In the genomic region with DNA sequence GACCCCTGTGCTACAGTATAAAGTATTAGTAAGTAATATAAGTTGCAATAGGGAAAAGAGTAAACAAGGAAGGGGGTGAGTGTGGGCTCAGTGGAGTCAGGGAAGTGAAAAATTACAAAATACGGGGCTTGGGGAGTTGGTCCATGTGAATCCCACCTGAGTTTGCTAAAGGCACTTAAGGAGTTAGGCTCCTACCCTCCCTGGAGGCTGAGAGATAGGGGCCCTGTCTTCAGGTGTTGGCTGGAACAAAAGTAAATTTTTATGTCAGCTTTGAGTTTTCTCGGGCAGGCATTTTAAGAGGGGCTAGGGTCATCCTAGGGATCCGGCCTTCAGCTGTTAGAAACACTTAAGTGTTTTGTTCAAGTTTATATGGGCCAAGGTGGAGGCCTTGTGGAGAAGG, we compare ENCODE assay signal across 16 cellular contexts. TPM values are rescaled to one million over a fixed set of nuclear protein-coding genes. Genes with fewer than 3 reads are reported as not detected.
DNase-seq lines count a peak whose midpoint lies in the region; ATAC-seq and TF ChIP-seq lines count a peak whose summit lies in the region.
"Had no signal": no experiment of that assay in that cellular context is flagged by ENCODE, and none has a peak within 500 bp of the region (broad histone marks: within the 10 kb centered on the region; RNA-seq: fewer than 3 reads in every experiment).

No MANE protein-coding gene starts in this region.

- H3K27me3 ChIP-seq in cardiac muscle cell (no peaks in the 10 kb centered on the region), GM23338 (ENCODE audit: insufficient read depth) (no peaks in the 10 kb centered on the region)

- TF ChIP-seq CTCF in cardiac muscle cell (IDR thresholded peaks at IDR 0.05; ENCODE audit: low read depth, low read length): no peak
- TF ChIP-seq CTCF in GM23338 (conservative IDR thresholded peaks at IDR 0.05; ENCODE audit: low read depth in 2 of 2): no peak
- no peak for TF ChIP-seq CTCF in WTC11 (IDR thresholded peaks at IDR 0.05)
- TF ChIP-seq CTCF in endothelial cell (IDR thresholded peaks at IDR 0.05; ENCODE audit: unreplicated experiment): no peak

- H3K9me3 Mint-ChIP-seq in GM23338 (no peaks in the 10 kb centered on the region), WTC11 (no peaks in the 10 kb centered on the region), endothelial cell (ENCODE audit: unreplicated experiment) (no peaks in the 10 kb centered on the region)
- H3K9me3 Mint-ChIP-seq: CD4-positive, alpha-beta memory T cell; HFFc6 had no signal

- H3K4me3 Mint-ChIP-seq in GM23338 (no peak overlapping the region), WTC11 (no peak overlapping the region), endothelial cell (ENCODE audit: unreplicated experiment) (no peak overlapping the region)
- H3K4me3 Mint-ChIP-seq: B cell; CD4-positive, alpha-beta memory T cell; HFFc6 had no signal

- H3K36me3 Mint-ChIP-seq in GM23338 (ENCODE audit: low read depth) (no peaks in the 10 kb centered on the region; the same call in 2 of the 3 replicates), WTC11 (peaks cover 6% of the 10 kb centered on the region; the same call in 1 of the 2 replicates), endothelial cell (ENCODE audit: low read depth, unreplicated experiment) (no peaks in the 10 kb centered on the region)
- H3K36me3 Mint-ChIP-seq: CD4-positive, alpha-beta memory T cell had no signal

- no peaks in the 10 kb centered on the region for H4K20me1 ChIP-seq in GM23338 (replicated peaks; ENCODE audit: insufficient read depth)

- H3K9me2 ChIP-seq in GM23338 (ENCODE audit: insufficient read depth): no peaks in the 10 kb centered on the region

- peak overlapping the region; percentile 25 for H3K27ac ChIP-seq in cardiac muscle cell
- no peak overlapping the region for H3K27ac ChIP-seq in GM23338 (ENCODE audit: low read depth)
- H3K27ac ChIP-seq: 22Rv1 had no signal

- no peaks in the 10 kb centered on the region for H3F3A ChIP-seq in GM23338 (replicated peaks; ENCODE audit: low read depth)

- no peaks in the 10 kb centered on the region for H3K9me3 ChIP-seq in cardiac muscle cell (ENCODE audit: low read depth)
- H3K9me3 ChIP-seq: HAP-1 had no signal

- H3K4me1 ChIP-seq in cardiac muscle cell (ENCODE audit: low read depth) (peaks cover 18% of the 10 kb centered on the region), GM23338 (ENCODE audit: insufficient read depth) (peaks cover 17% of the 10 kb centered on the region)

- H3K27me3 Mint-ChIP-seq in GM23338 (ENCODE audit: insufficient read depth, low read depth, poor library complexity) (peaks cover 2% of the 10 kb centered on the region), WTC11 (ENCODE audit: low read depth) (no peaks in the 10 kb centered on the region), endothelial cell (ENCODE audit: unreplicated experiment) (no peaks in the 10 kb centered on the region)

- no peak overlapping the region for H3K4me3 ChIP-seq in cardiac muscle cell
- no peak overlapping the region for H3K4me3 ChIP-seq in GM23338
- H3K4me3 ChIP-seq: HAP-1 had no signal

- POLR2A ChIA-PET in WTC11 (lab: Charles Lee): interaction anchor here (0.7 to 1.1 kb wide), 2 partner anchors 145 to 164 kb away, joined by 4 to 7 read pairs; no protein-coding TSS in a partner anchor

- CTCF ChIA-PET in WTC11 (lab: Charles Lee): no interaction called here

- H3K36me3 ChIP-seq in cardiac muscle cell (peaks cover 2% of the 10 kb centered on the region), GM23338 (ENCODE audit: insufficient read depth) (no peaks in the 10 kb centered on the region)
- H3K36me3 ChIP-seq: HAP-1 had no signal

- intact Hi-C loops in cardiac septum (cut with DNase I): no loop called here

- peaks cover 26% of the 10 kb centered on the region for H3K79me2 ChIP-seq in GM23338 (replicated peaks; ENCODE audit: insufficient read depth)

- 0 out of 2 replicates have a peak overlapping the region, but pooled peaks have one; percentile 8 for H3K4me2 ChIP-seq in GM23338

- no peak overlapping the region; the same call in 1 of the 2 replicates for H3K27ac Mint-ChIP-seq in GM23338
- peak overlapping the region; percentile 29; the same call in 1 of the 2 replicates for H3K27ac Mint-ChIP-seq in WTC11
- H3K27ac Mint-ChIP-seq in endothelial cell (ENCODE audit: unreplicated experiment): peak overlapping the region; percentile 58
- H3K27ac Mint-ChIP-seq: B cell; CD4-positive, alpha-beta memory T cell; HFFc6 had no signal

- H2AFZ ChIP-seq in GM23338: no peak overlapping the region

- peaks cover 18% of the 10 kb centered on the region for H3K4me1 Mint-ChIP-seq in GM23338
- peaks cover 18% of the 10 kb centered on the region for H3K4me1 Mint-ChIP-seq in WTC11
- H3K4me1 Mint-ChIP-seq in endothelial cell (ENCODE audit: unreplicated experiment): peaks cover 14% of the 10 kb centered on the region
- H3K4me1 Mint-ChIP-seq: B cell had no signal

- DNase-seq in cardiac muscle cell (ENCODE audit: low read depth in 1 of 2, low spot score in 1 of 2) (no peak), cardiac septum (ENCODE audit: low spot score) (no peak), GM23338 (ENCODE audit: low spot score) (peak; percentile 8), WTC11 (ENCODE audit: low spot score) (no peak), endothelial cell (ENCODE audit: low spot score) (no peak), EL (no peak), amygdala (lab: John Stamatoyannopoulos, UW) (no peak), COLO829 (ENCODE audit: low spot score) (no peak)
- DNase-seq: C1 segment of cervical spinal cord; CD4-positive, alpha-beta memory T cell; DMS53; DMS79 treated with DMSO at 0.1 percent for 48 hours; HFFc6 had no signal

- peak; percentile 69 for ATAC-seq in GM23338
- peak; percentile 58 for ATAC-seq in WTC11

TF ChIP-seq in GM23338, 12 proteins besides CTCF, POLR2A, EP300 and RAD21:
- TF ChIP-seq EZH2phosphoT487 (IDR thresholded peaks at IDR 0.05; ENCODE audit: unreplicated experiment): no peak
- no peak for TF ChIP-seq POLR2AphosphoS5 (IDR thresholded peaks at IDR 0.05; ENCODE audit: low read depth)

TF ChIP-seq in WTC11, 78 proteins besides CTCF, POLR2A, EP300 and RAD21:
- TF ChIP-seq, protein P1, sequence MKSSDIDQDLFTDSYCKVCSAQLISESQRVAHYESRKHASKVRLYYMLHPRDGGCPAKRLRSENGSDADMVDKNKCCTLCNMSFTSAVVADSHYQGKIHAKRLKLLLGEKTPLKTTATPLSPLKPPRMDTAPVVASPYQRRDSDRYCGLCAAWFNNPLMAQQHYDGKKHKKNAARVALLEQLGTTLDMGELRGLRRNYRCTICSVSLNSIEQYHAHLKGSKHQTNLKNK (CRISPR knock-in tag; IDR thresholded peaks at IDR 0.05): no peak
- TF ChIP-seq OVOL2 (CRISPR knock-in tag; IDR thresholded peaks at IDR 0.05; ENCODE audit: borderline replicate concordance) (no peak), ETV6 (CRISPR knock-in tag; IDR thresholded peaks at IDR 0.05) (no peak)
- TF ChIP-seq, protein P2, sequence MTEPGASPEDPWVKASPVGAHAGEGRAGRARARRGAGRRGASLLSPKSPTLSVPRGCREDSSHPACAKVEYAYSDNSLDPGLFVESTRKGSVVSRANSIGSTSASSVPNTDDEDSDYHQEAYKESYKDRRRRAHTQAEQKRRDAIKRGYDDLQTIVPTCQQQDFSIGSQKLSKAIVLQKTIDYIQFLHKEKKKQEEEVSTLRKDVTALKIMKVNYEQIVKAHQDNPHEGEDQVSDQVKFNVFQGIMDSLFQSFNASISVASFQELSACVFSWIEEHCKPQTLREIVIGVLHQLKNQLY (CRISPR knock-in tag; IDR thresholded peaks at IDR 0.05): no peak

RNA-seq across cellular contexts. Expression of a gene that starts 8.2 kb away (rescaled TPM):
- total RNA-seq in cardiac muscle cell: 40.3 and 64.9 TPM in 2 replicates
- 17.9 and 37.3 TPM in 2 replicates for polyA plus RNA-seq in cardiac muscle cell
- total RNA-seq in cardiac septum: 18.7 TPM
- 36.6 and 51.7 TPM in 2 replicates for total RNA-seq in GM23338 (2014; rRNA removed; shearing (Covaris generic))
- 7.0 and 7.3 TPM in 2 replicates for polyA plus RNA-seq in GM23338 (2016; fragmentation: Nextera tagmentation; extraction: Ambion mirVana)
- total RNA-seq in WTC11 (2021): 13.8 to 20.3 TPM (median 20.0 TPM) in 3 replicates
- 19.0 TPM for total RNA-seq in endothelial cell (ENCODE audit: unreplicated experiment)
